Comparison of ENCODE assay signal across 12 cellular contexts in the genomic region with DNA sequence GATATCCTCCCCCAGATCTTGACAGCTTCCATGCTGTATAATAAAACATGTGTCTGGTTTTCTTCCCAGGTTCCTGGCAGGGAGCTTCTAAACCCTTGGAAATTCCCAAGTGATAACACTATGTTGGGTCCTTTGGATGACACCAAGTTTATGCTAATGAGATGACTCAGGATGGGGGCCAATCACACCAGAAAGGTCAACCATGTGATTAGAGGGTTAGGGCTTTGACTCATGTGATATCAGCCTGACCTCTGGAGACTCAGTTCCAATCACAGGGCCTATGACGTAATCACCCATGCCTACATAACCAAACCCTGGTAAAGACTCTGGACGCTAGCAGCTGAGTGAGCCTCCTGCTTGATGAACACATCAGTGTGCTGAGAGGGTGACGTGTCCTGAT.
A peak's percentile ranks its signal among the peaks of the same experiment; 100 is the strongest.
DNase-seq lines count a peak whose midpoint lies in the region; TF ChIP-seq lines count a peak whose summit lies in the region.
"Had no signal": no experiment of that assay in that cellular context is flagged by ENCODE, and none has a peak within 500 bp of the region (broad histone marks: within the 10 kb centered on the region; RNA-seq: fewer than 3 reads in every experiment).

No MANE protein-coding gene starts in this region.

- H3K27ac ChIP-seq in AG04450 (ENCODE audit: low read depth, low read length) (peak overlapping the region; percentile 21), muscle layer of colon (ENCODE audit: low read depth, low read length) (peak overlapping the region; percentile 14)
- H3K27ac ChIP-seq: BLaER1 treated with 17β-estradiol and CSF1 and Interleukin-3, amounts not matched to agents 10 nM and 100 nM had no signal

- H3K4me3 ChIP-seq in AG04450 (ENCODE audit: low read depth, low read length), result no peak overlapping the region
- H3K4me3 ChIP-seq in epithelial cell of esophagus (ENCODE audit: low read length), result no peak overlapping the region
- H3K4me3 ChIP-seq in muscle layer of colon (ENCODE audit: low read depth in 1 of 2, low read length in 2 of 2), result no peak overlapping the region
- H3K4me3 ChIP-seq: BLaER1 treated with 17β-estradiol and CSF1 and Interleukin-3, amounts not matched to agents 10 nM and 100 nM had no signal

- TF ChIP-seq CTCF in AG04450 (IDR thresholded peaks at IDR 0.05; ENCODE audit: low read depth, low read length) (no peak), epithelial cell of esophagus (IDR thresholded peaks at IDR 0.05; ENCODE audit: insufficient read depth, low read depth, low read length, missing control alignments) (no peak)

- no peaks in the 10 kb centered on the region for H3K9me3 ChIP-seq in AG04450 (ENCODE audit: control insufficient read depth, insufficient read depth, low read length)
- no peaks in the 10 kb centered on the region for H3K9me3 ChIP-seq in muscle layer of colon (ENCODE audit: low read length)

- intact Hi-C loops in activated naive CD4-positive, alpha-beta T cell treated with anti-CD3 and anti-CD28 coated beads for 36 hours (cut with micrococcal nuclease), result no loop called here

- no peak overlapping the region for H3K4me3 Mint-ChIP-seq in activated naive CD4-positive, alpha-beta T cell treated with anti-CD3 and anti-CD28 coated beads for 36 hours
- H3K4me3 Mint-ChIP-seq: activated CD4-positive, alpha-beta T cell treated with anti-CD3 and anti-CD28 coated beads for 36 hours; activated naive CD8-positive, alpha-beta T cell treated with anti-CD3 and anti-CD28 coated beads for 36 hours had no signal

- H3K9me3 Mint-ChIP-seq in activated naive CD4-positive, alpha-beta T cell treated with anti-CD3 and anti-CD28 coated beads for 36 hours, result peaks cover 1% of the 10 kb centered on the region

- CTCF ChIA-PET in AG04450 (lab: Charles Lee), result interaction anchor here (1.0 kb wide), 1 partner anchor 138 kb away, joined by 3 read pairs; no protein-coding TSS in a partner anchor
- CTCF ChIA-PET in activated naive CD4-positive, alpha-beta T cell treated with anti-CD3 and anti-CD28 coated beads for 36 hours (lab: Charles Lee), result no interaction called here

- no peaks in the 10 kb centered on the region for H3K4me1 Mint-ChIP-seq in activated naive CD4-positive, alpha-beta T cell treated with anti-CD3 and anti-CD28 coated beads for 36 hours (ENCODE audit: low read depth)
- H3K4me1 Mint-ChIP-seq: activated CD4-positive, alpha-beta T cell treated with anti-CD3 and anti-CD28 coated beads for 36 hours; activated naive CD8-positive, alpha-beta T cell treated with anti-CD3 and anti-CD28 coated beads for 36 hours had no signal

- POLR2A ChIA-PET in AG04450 (lab: Yijun Ruan, JAX), result no interaction called here

- H3K36me3 Mint-ChIP-seq in activated naive CD4-positive, alpha-beta T cell treated with anti-CD3 and anti-CD28 coated beads for 36 hours (ENCODE audit: low read depth), result no peaks in the 10 kb centered on the region
- H3K36me3 Mint-ChIP-seq: activated naive CD8-positive, alpha-beta T cell treated with anti-CD3 and anti-CD28 coated beads for 36 hours had no signal

- H3K27me3 ChIP-seq in AG04450 (ENCODE audit: control insufficient read depth, insufficient read depth, low read length) (no peaks in the 10 kb centered on the region), muscle layer of colon (ENCODE audit: control insufficient read depth in 1 of 2, insufficient read depth in 2 of 2, low read length in 2 of 2) (no peaks in the 10 kb centered on the region)
- H3K27me3 ChIP-seq: BLaER1 treated with 17β-estradiol and CSF1 and Interleukin-3, amounts not matched to agents 10 nM and 100 nM had no signal

- peak; percentile 18 for DNase-seq in AG04450 (ENCODE audit: low read depth, low spot score)
- DNase-seq in NCI-H460 (ENCODE audit: extremely low read depth, low read depth), result peak; percentile 72
- DNase-seq in epithelial cell of esophagus (ENCODE audit: low read depth), result peak; percentile 25
- DNase-seq in Ammon's horn (ENCODE audit: low spot score), result no peak
- no peak for DNase-seq in MV-4-11 (lab: John Stamatoyannopoulos, UW)
- no peak for DNase-seq in activated naive CD4-positive, alpha-beta T cell treated with Interleukin-2 at 50 U/mL for 16 hours
- no peak for DNase-seq in activated naive CD4-positive, alpha-beta T cell treated with anti-CD3 and anti-CD28 coated beads for 36 hours
- DNase-seq: activated CD4-positive, alpha-beta T cell treated with anti-CD3 and anti-CD28 coated beads for 36 hours; activated naive CD8-positive, alpha-beta T cell treated with anti-CD3 and anti-CD28 coated beads for 36 hours; occipital lobe had no signal

- H3K27me3 Mint-ChIP-seq in activated naive CD4-positive, alpha-beta T cell treated with anti-CD3 and anti-CD28 coated beads for 36 hours (ENCODE audit: low read depth), result peaks cover 2% of the 10 kb centered on the region
- H3K27me3 Mint-ChIP-seq: activated CD4-positive, alpha-beta T cell treated with anti-CD3 and anti-CD28 coated beads for 36 hours; activated naive CD8-positive, alpha-beta T cell treated with anti-CD3 and anti-CD28 coated beads for 36 hours had no signal

- peaks cover 14% of the 10 kb centered on the region for H3K4me1 ChIP-seq in muscle layer of colon (ENCODE audit: insufficient read depth, low read length)
- H3K4me1 ChIP-seq: BLaER1 treated with 17β-estradiol and CSF1 and Interleukin-3, amounts not matched to agents 10 nM and 100 nM had no signal

- H3K9ac ChIP-seq in muscle layer of colon (ENCODE audit: low read length), result no peak overlapping the region
- H3K9ac ChIP-seq: BLaER1 treated with 17β-estradiol and CSF1 and Interleukin-3, amounts not matched to agents 10 nM and 100 nM had no signal

- no peak overlapping the region for H3K27ac Mint-ChIP-seq in activated naive CD4-positive, alpha-beta T cell treated with anti-CD3 and anti-CD28 coated beads for 36 hours
- H3K27ac Mint-ChIP-seq: activated CD4-positive, alpha-beta T cell treated with anti-CD3 and anti-CD28 coated beads for 36 hours; activated naive CD8-positive, alpha-beta T cell treated with anti-CD3 and anti-CD28 coated beads for 36 hours had no signal

- no peaks in the 10 kb centered on the region for H3K36me3 ChIP-seq in muscle layer of colon (ENCODE audit: insufficient read depth, low read length)
- H3K36me3 ChIP-seq: BLaER1 treated with 17β-estradiol and CSF1 and Interleukin-3, amounts not matched to agents 10 nM and 100 nM had no signal

Comparison
In these comparisons a context has a peak if more than half of its experiments do, and no peak if none do; other contexts are left out.
1. DNase-seq: peak in AG04450 (single experiment), NCI-H460 (single experiment) and epithelial cell of esophagus (single experiment); none in Ammon's horn (single experiment), MV-4-11 (single experiment), activated naive CD4-positive, alpha-beta T cell treated with Interleukin-2 at 50 U/mL for 16 hours (single experiment) and activated naive CD4-positive, alpha-beta T cell treated with anti-CD3 and anti-CD28 coated beads for 36 hours (single experiment).